ENCODE assay signal across 12 cellular contexts in the genomic region with DNA sequence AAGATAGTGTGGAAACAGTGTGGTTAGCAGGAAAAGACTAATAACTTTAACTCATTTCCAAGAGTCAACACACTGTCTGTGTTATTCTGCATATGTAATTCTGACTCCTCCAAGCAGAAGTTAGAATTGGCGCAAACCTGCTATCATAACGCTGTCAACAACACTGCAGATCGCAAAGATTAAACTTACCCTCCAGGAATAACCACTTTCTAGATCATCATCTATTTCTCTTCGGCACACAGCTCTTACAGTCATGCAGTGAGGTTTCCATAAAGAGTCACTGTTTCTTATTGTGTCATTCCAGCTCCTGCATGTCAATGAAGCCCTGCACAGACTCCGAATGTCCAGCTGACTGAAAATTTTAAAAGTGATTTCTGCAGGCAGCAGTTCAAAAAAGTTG.
"Had no signal": no experiment of that assay in that cellular context is flagged by ENCODE, and none has a peak within 500 bp of the region (broad histone marks: within the 10 kb centered on the region; RNA-seq: fewer than 3 reads in every experiment).

No MANE protein-coding gene starts in this region.

- H3K4me3 ChIP-seq: colonic mucosa, left ventricle myocardium inferior, pancreas had no signal

- H3K27ac Mint-ChIP-seq: activated CD4-positive, alpha-beta T cell treated with anti-CD3 and anti-CD28 coated beads for 36 hours; activated naive CD8-positive, alpha-beta T cell treated with anti-CD3 and anti-CD28 coated beads, Interleukin-2, amount 10 ng/mL, durations not matched to agents 7 days and 5 days; stimulated activated naive CD8-positive, alpha-beta T cell treated with anti-CD3 and anti-CD28 coated beads, Interleukin-15, Interleukin-2, amounts not matched to agents 100 ng/mL and 50 ng/mL, for 24 hours had no signal

- H3K27ac ChIP-seq: colonic mucosa, left ventricle myocardium inferior, pancreas, WERI-Rb-1 had no signal

- H3K4me3 Mint-ChIP-seq: activated naive CD8-positive, alpha-beta T cell treated with anti-CD3 and anti-CD28 coated beads, Interleukin-2, amount 10 ng/mL, durations not matched to agents 7 days and 5 days; stimulated activated naive CD8-positive, alpha-beta T cell treated with anti-CD3 and anti-CD28 coated beads, Interleukin-15, Interleukin-2, amounts not matched to agents 100 ng/mL and 50 ng/mL, for 24 hours had no signal

- DNase-seq: activated gamma-delta T cell; activated naive CD8-positive, alpha-beta T cell treated with anti-CD3 and anti-CD28 coated beads, Interleukin-2, amount 10 ng/mL, durations not matched to agents 7 days and 5 days; anterior cingulate cortex; colonic mucosa; kidney; left ventricle myocardium inferior; mesendoderm; pancreas; WERI-Rb-1 had no signal

- ATAC-seq: pancreas had no signal

- FAIRE-seq: frontal cortex, kidney, pancreas had no signal

- H3K36me3 ChIP-seq: colonic mucosa, left ventricle myocardium inferior, pancreas had no signal

- H3K27me3 Mint-ChIP-seq: activated CD4-positive, alpha-beta T cell treated with anti-CD3 and anti-CD28 coated beads for 36 hours; activated naive CD8-positive, alpha-beta T cell treated with anti-CD3 and anti-CD28 coated beads, Interleukin-2, amount 10 ng/mL, durations not matched to agents 7 days and 5 days; stimulated activated naive CD8-positive, alpha-beta T cell treated with anti-CD3 and anti-CD28 coated beads, Interleukin-15, Interleukin-2, amounts not matched to agents 100 ng/mL and 50 ng/mL, for 24 hours had no signal

- H3K9me3 ChIP-seq: colonic mucosa, left ventricle myocardium inferior, pancreas had no signal

- H3K9me3 Mint-ChIP-seq: activated naive CD8-positive, alpha-beta T cell treated with anti-CD3 and anti-CD28 coated beads, Interleukin-2, amount 10 ng/mL, durations not matched to agents 7 days and 5 days; stimulated activated naive CD8-positive, alpha-beta T cell treated with anti-CD3 and anti-CD28 coated beads, Interleukin-15, Interleukin-2, amounts not matched to agents 100 ng/mL and 50 ng/mL, for 24 hours had no signal

- H3K27me3 ChIP-seq: colonic mucosa, pancreas had no signal
